ENCODE assay signal across 9 cellular contexts in genomic region chr6:80454197-80454596, GRCh38.
A peak's percentile ranks its signal among the peaks of the same experiment; 100 is the strongest.
DNase-seq lines count a peak whose midpoint lies in the region; ATAC-seq and TF ChIP-seq lines count a peak whose summit lies in the region.
"Had no signal": no experiment of that assay in that cellular context is flagged by ENCODE, and none has a peak within 500 bp of the region (broad histone marks: within the 10 kb centered on the region; RNA-seq: fewer than 3 reads in every experiment).

No MANE protein-coding gene starts in this region.

- no peaks in the 10 kb centered on the region for H3K4me1 Mint-ChIP-seq in activated CD8-positive, alpha-beta T cell treated with anti-CD3 and anti-CD28 coated beads, Interleukin-2, amount 10 ng/mL, durations not matched to agents 7 days and 5 days (ENCODE audit: low read depth)

- H3K27me3 ChIP-seq in vagina = no peaks in the 10 kb centered on the region

- intact Hi-C loops in vagina (cut with DNase I) = no loop called here
- intact Hi-C loops in sciatic nerve (cut with DNase I) = no loop called here

- H3K27ac ChIP-seq in vagina = no peak overlapping the region
- H3K27ac ChIP-seq: HL-60 had no signal

- no peaks in the 10 kb centered on the region for H3K36me3 Mint-ChIP-seq in activated CD8-positive, alpha-beta T cell treated with anti-CD3 and anti-CD28 coated beads, Interleukin-2, amount 10 ng/mL, durations not matched to agents 7 days and 5 days (ENCODE audit: low read depth)

- ATAC-seq in GM18858 (IDR thresholded peaks at IDR 0.05; ENCODE audit: unreplicated experiment) (peak; percentile 82), HG02981 (IDR thresholded peaks at IDR 0.05; ENCODE audit: unreplicated experiment) (peak; percentile 79), sciatic nerve (no peak)
- ATAC-seq in activated CD8-positive, alpha-beta T cell treated with anti-CD3 and anti-CD28 coated beads, Interleukin-2, amount 10 ng/mL, durations not matched to agents 7 days and 5 days = peak; percentile 42

- no peaks in the 10 kb centered on the region for H3K9me3 Mint-ChIP-seq in activated CD8-positive, alpha-beta T cell treated with anti-CD3 and anti-CD28 coated beads, Interleukin-2, amount 10 ng/mL, durations not matched to agents 7 days and 5 days (ENCODE audit: insufficient read depth)

- H3K9me3 ChIP-seq in vagina = no peaks in the 10 kb centered on the region

- no peak for TF ChIP-seq POLR2A in vagina (IDR thresholded peaks at IDR 0.05)

- H3K4me3 Mint-ChIP-seq in activated CD8-positive, alpha-beta T cell treated with anti-CD3 and anti-CD28 coated beads, Interleukin-2, amount 10 ng/mL, durations not matched to agents 7 days and 5 days = no peak overlapping the region

- H3K27ac Mint-ChIP-seq in activated CD8-positive, alpha-beta T cell treated with anti-CD3 and anti-CD28 coated beads, Interleukin-2, amount 10 ng/mL, durations not matched to agents 7 days and 5 days = no peak overlapping the region

- H3K4me1 ChIP-seq in vagina = peaks cover 16% of the 10 kb centered on the region

- no peaks in the 10 kb centered on the region for H3K27me3 Mint-ChIP-seq in activated CD8-positive, alpha-beta T cell treated with anti-CD3 and anti-CD28 coated beads, Interleukin-2, amount 10 ng/mL, durations not matched to agents 7 days and 5 days (ENCODE audit: low read depth)

- H3K36me3 ChIP-seq in vagina = no peaks in the 10 kb centered on the region

- no peak for TF ChIP-seq CTCF in vagina (IDR thresholded peaks at IDR 0.05)

- in situ Hi-C loops in KBM-7 (cut with MboI; ENCODE audit: low pct_unique_long_range_greater_than_20kb, low sequenced_read_pairs) = no loop called here

- no peak overlapping the region for H3K4me3 ChIP-seq in vagina

- DNase-seq in activated CD8-positive, alpha-beta T cell treated with anti-CD3 and anti-CD28 coated beads, Interleukin-2, amount 10 ng/mL, durations not matched to agents 7 days and 5 days = no peak
- DNase-seq in pulmonary artery endothelial cell (ENCODE audit: low read depth, low spot score) = peak; percentile 40
- DNase-seq in vagina (ENCODE audit: extremely low spot score in 2 of 2) = no peak
- no peak for DNase-seq in KBM-7
- DNase-seq in cerebellum (ENCODE audit: low spot score) = no peak
- no peak for DNase-seq in sciatic nerve (ENCODE audit: low spot score)

- CTCF ChIA-PET in activated CD8-positive, alpha-beta T cell treated with anti-CD3 and anti-CD28 coated beads, Interleukin-2, amount 10 ng/mL, durations not matched to agents 7 days and 5 days (lab: Charles Lee) = no interaction called here

- POLR2A ChIA-PET in activated CD8-positive, alpha-beta T cell treated with anti-CD3 and anti-CD28 coated beads, Interleukin-2, amount 10 ng/mL, durations not matched to agents 7 days and 5 days (lab: Charles Lee) = no interaction called here
